8 cellular contexts compared by ENCODE assay signal in genomic region chr11:128548655-128549255, GRCh38. TPM values are rescaled to one million over a fixed set of nuclear protein-coding genes. Genes with fewer than 3 reads are reported as not detected.
DNase-seq lines count a peak whose midpoint lies in the region; ATAC-seq and TF ChIP-seq lines count a peak whose summit lies in the region.

No MANE protein-coding gene starts in this region.

- peak overlapping the region; percentile 99 for H3K4me2 ChIP-seq in smooth muscle cell

- ATAC-seq in body of pancreas (peak; percentile 77), GM21529 (IDR thresholded peaks at IDR 0.05; ENCODE audit: unreplicated experiment) (no peak)

- POLR2A ChIA-PET in CD4-positive, alpha-beta memory T cell (lab: Charles Lee; ENCODE audit: partially characterized antibody) = interaction anchor here (0.6 to 3.9 kb wide), 9 partner anchors 23 to 283 kb away, joined by 3 to 56 read pairs (median 3); no protein-coding TSS in a partner anchor

- peak overlapping the region; percentile 40 to 63 for H3K4me3 ChIP-seq in CD4-positive, alpha-beta memory T cell (ENCODE audit: low read length in 2 of 2)
- H3K4me3 ChIP-seq in NB4 (ENCODE audit: low read depth, low read length) (peak overlapping the region; percentile 35), body of pancreas (peak overlapping the region in 1 of 2 donors; percentile 33), smooth muscle cell (peak overlapping the region; percentile 63)

- H3K79me2 ChIP-seq in smooth muscle cell (ENCODE audit: low read depth) = no peaks in the 10 kb centered on the region

- WGBS in body of pancreas, 2 donors = 5 to 17% methylated on average over 29 to 32 of the region's 32 CpGs
- under 1% methylated on average over 25 of the region's 32 CpGs for WGBS in smooth muscle cell (ENCODE audit: low lambda C conversion rate)

- intact Hi-C loops in CD4-positive, alpha-beta memory T cell (cut with micrococcal nuclease) = loop anchor here (1.0 kb wide), 1 partner anchor 23 kb away; no protein-coding TSS in a partner anchor
- intact Hi-C loops in body of pancreas (cut with DNase I) = no loop called here

- peak overlapping the region; percentile 100 for H2AFZ ChIP-seq in smooth muscle cell (ENCODE audit: low read depth)

- H3K27ac Mint-ChIP-seq in CD4-positive, alpha-beta memory T cell = peak overlapping the region; percentile 45 to 93 (median 73)
- H3K27ac Mint-ChIP-seq in immature natural killer cell = peak overlapping the region; percentile 5 to 91 (median 87)

- no peaks in the 10 kb centered on the region for H3K36me3 Mint-ChIP-seq in CD4-positive, alpha-beta memory T cell
- peaks cover 0 to 4% (median 0%) of the 10 kb centered on the region in 3 donors for H3K36me3 Mint-ChIP-seq in immature natural killer cell

- no peaks in the 10 kb centered on the region for H3K27me3 ChIP-seq in CD4-positive, alpha-beta memory T cell (ENCODE audit: insufficient read depth, low read length)
- no peaks in the 10 kb centered on the region for H3K27me3 ChIP-seq in body of pancreas
- H3K27me3 ChIP-seq in smooth muscle cell (ENCODE audit: low read depth) = no peaks in the 10 kb centered on the region

- H3K4me1 ChIP-seq in CD4-positive, alpha-beta memory T cell (ENCODE audit: insufficient read depth, low read length) = peaks cover 73% of the 10 kb centered on the region
- H3K4me1 ChIP-seq in body of pancreas (peaks cover 22% of the 10 kb centered on the region), smooth muscle cell (ENCODE audit: low read depth) (peaks cover 13% of the 10 kb centered on the region)

- H4K20me1 ChIP-seq in smooth muscle cell (ENCODE audit: low read depth) = no peaks in the 10 kb centered on the region

- peak overlapping the region; percentile 56 for H3K9ac ChIP-seq in smooth muscle cell (ENCODE audit: low read depth)

- CTCF ChIA-PET in CD4-positive, alpha-beta memory T cell (lab: Charles Lee; ENCODE audit: partially characterized antibody) = interaction anchor here (0.9 to 3.4 kb wide), 3 partner anchors 17 to 82 kb away, joined by 3 to 15 read pairs (median 5); no protein-coding TSS in a partner anchor

- no peaks in the 10 kb centered on the region for H3K9me3 Mint-ChIP-seq in CD4-positive, alpha-beta memory T cell
- H3K9me3 Mint-ChIP-seq in immature natural killer cell = no peaks in the 10 kb centered on the region

- peaks cover 17% of the 10 kb centered on the region for H3F3A ChIP-seq in smooth muscle cell (ENCODE audit: low read depth)

- peak overlapping the region; percentile 27 for H3K27ac ChIP-seq in CD4-positive, alpha-beta memory T cell (ENCODE audit: low read depth, low read length)
- H3K27ac ChIP-seq in body of pancreas = peak overlapping the region in 3 of 4 donors; percentile 43 to 53 (median 49)
- H3K27ac ChIP-seq in smooth muscle cell (ENCODE audit: low read depth) = no peak overlapping the region

- H3K4me3 Mint-ChIP-seq in CD4-positive, alpha-beta memory T cell = peak overlapping the region; percentile 78 to 90 (median 82)
- H3K4me3 Mint-ChIP-seq in immature natural killer cell = peak overlapping the region; percentile 80 to 87 (median 84)

- no peaks in the 10 kb centered on the region for H3K9me3 ChIP-seq in CD4-positive, alpha-beta memory T cell (ENCODE audit: control insufficient read depth in 1 of 2, low read length in 2 of 2)
- H3K9me3 ChIP-seq in body of pancreas = no peaks in the 10 kb centered on the region
- no peaks in the 10 kb centered on the region for H3K9me3 ChIP-seq in smooth muscle cell (replicated peaks; ENCODE audit: low read depth)

- TF ChIP-seq POLR2A in NB4 (IDR thresholded peaks at IDR 0.05; ENCODE audit: extremely low read depth, insufficient read length) (no peak), body of pancreas (IDR thresholded peaks at IDR 0.05) (peak in 1 of 3 donors; percentile 14)

- peaks cover 57 to 89% (median 73%) of the 10 kb centered on the region in 4 donors for H3K4me1 Mint-ChIP-seq in CD4-positive, alpha-beta memory T cell
- peaks cover 67 to 69% of the 10 kb centered on the region in 2 donors for H3K4me1 Mint-ChIP-seq in immature natural killer cell

- peak in 3 of 5 donors; percentile 28 to 39 (median 29) for DNase-seq in CD4-positive, alpha-beta memory T cell
- DNase-seq in NB4 (ENCODE audit: low read depth) (peak; percentile 80), body of pancreas (peak; percentile 34 to 45 (median 36)), immature natural killer cell (peak; percentile 20 to 31 (median 29)), smooth muscle cell (lab: John Stamatoyannopoulos, UW; ENCODE audit: unreplicated experiment) (no peak), NCI-H748 treated with DMSO at 0.1 percent for 48 hours (lab: John Stamatoyannopoulos, UW) (no peak)
- no peak for DNase-seq in effector CD8-positive, alpha-beta T cell (lab: John Stamatoyannopoulos, UW)

- no peaks in the 10 kb centered on the region for H3K27me3 Mint-ChIP-seq in CD4-positive, alpha-beta memory T cell
- peaks cover 0 to 6% (median 5%) of the 10 kb centered on the region in 3 donors for H3K27me3 Mint-ChIP-seq in immature natural killer cell (ENCODE audit: low read depth in 3 of 3)

- no peak for TF ChIP-seq CTCF in NB4 (IDR thresholded peaks at IDR 0.05; ENCODE audit: low read depth, low read length)
- TF ChIP-seq CTCF in body of pancreas (IDR thresholded peaks at IDR 0.05) = no peak
- TF ChIP-seq CTCF in smooth muscle cell (IDR thresholded peaks at IDR 0.05; ENCODE audit: borderline replicate concordance, insufficient read depth, poor library complexity, severe bottlenecking) = no peak

- no peaks in the 10 kb centered on the region for H3K36me3 ChIP-seq in CD4-positive, alpha-beta memory T cell (ENCODE audit: insufficient read depth, low read length)
- H3K36me3 ChIP-seq in body of pancreas (replicated peaks in 1 of 2; ENCODE audit: insufficient read depth in 1 of 2, low read depth in 2 of 2) = no peaks in the 10 kb centered on the region
- H3K36me3 ChIP-seq in smooth muscle cell (ENCODE audit: low read depth) = no peaks in the 10 kb centered on the region

RNA-seq across cellular contexts. Expression of gene ETS1, which starts 38.6 kb away (rescaled TPM):
- total RNA-seq in CD4-positive, alpha-beta memory T cell = 100 to 1,000 TPM; 732 to 761 TPM
- polyA plus RNA-seq in CD4-positive, alpha-beta memory T cell = 100 to 1,000 TPM; 435 to 454 TPM
- total RNA-seq in body of pancreas = 10 to 100 TPM; 20.0 to 22.7 TPM
- polyA plus RNA-seq in immature natural killer cell = 100 to 1,000 TPM; 264 to 329 (median 284) TPM
- 22.8 and 25.9 TPM in 2 replicates for total RNA-seq in smooth muscle cell
- 4.1 and 7.4 TPM in 2 replicates for polyA plus RNA-seq in smooth muscle cell

Comparison
In these comparisons a context has a peak if more than half of its experiments do, and no peak if none do; other contexts are left out.
1. DNase-seq: peak in CD4-positive, alpha-beta memory T cell (3 of 5), NB4 (single experiment), body of pancreas (4 of 4) and immature natural killer cell (3 of 3); none in smooth muscle cell (single experiment), effector CD8-positive, alpha-beta T cell (single experiment) and NCI-H748 treated with DMSO at 0.1 percent for 48 hours (single experiment).
2. RNA of gene ETS1, which starts 38.6 kb away (total RNA-seq): 732 to 761 TPM in CD4-positive, alpha-beta memory T cell; 22.8 to 25.9 TPM in smooth muscle cell and 20.0 to 22.7 TPM in body of pancreas; every median in the first group is over 10 times any median in the second.